23 cellular contexts compared by ENCODE assay signal in genomic region chr5:128681096-128681495, GRCh38.
A peak's percentile ranks its signal among the peaks of the same experiment; 100 is the strongest.
DNase-seq lines count a peak whose midpoint lies in the region; ATAC-seq and TF ChIP-seq lines count a peak whose summit lies in the region.
"Had no signal": no experiment of that assay in that cellular context is flagged by ENCODE, and none has a peak within 500 bp of the region (broad histone marks: within the 10 kb centered on the region; RNA-seq: fewer than 3 reads in every experiment).

No MANE protein-coding gene starts in this region.

- no peak overlapping the region for H3K27ac ChIP-seq in CD8-positive, alpha-beta T cell (ENCODE audit: low read depth, low read length)
- H3K27ac ChIP-seq: A549, GM23248, Peyer's patch had no signal

- no peaks in the 10 kb centered on the region for H3K4me1 Mint-ChIP-seq in CD8-positive, alpha-beta T cell (ENCODE audit: low read depth)
- H3K4me1 Mint-ChIP-seq: B cell, CD14-positive monocyte had no signal

- no peak overlapping the region for H3K4me3 ChIP-seq in choroid plexus epithelial cell (ENCODE audit: low read depth, low read length)
- H3K4me3 ChIP-seq in CD8-positive, alpha-beta T cell (ENCODE audit: low read depth, low read length), result no peak overlapping the region
- H3K4me3 ChIP-seq: A549, GM23248, Peyer's patch had no signal

- H3K27me3 Mint-ChIP-seq in CD8-positive, alpha-beta T cell (ENCODE audit: low read depth), result no peaks in the 10 kb centered on the region
- H3K27me3 Mint-ChIP-seq: B cell had no signal

- H3K36me3 Mint-ChIP-seq in CD8-positive, alpha-beta T cell, result no peaks in the 10 kb centered on the region
- H3K36me3 Mint-ChIP-seq: CD14-positive monocyte had no signal

- POLR2A ChIA-PET in CD8-positive, alpha-beta T cell (lab: Charles Lee), result no interaction called here

- ATAC-seq in HG03025 (IDR thresholded peaks at IDR 0.05; ENCODE audit: low FRiP score, unreplicated experiment), result no peak
- ATAC-seq in CD8-positive, alpha-beta T cell, result no peak
- ATAC-seq: A549, SK-N-SH treated with all-trans-retinoic acid at 6 μM for 48 hours had no signal

- in situ Hi-C loops in KBM-7 (cut with MboI; ENCODE audit: low pct_unique_long_range_greater_than_20kb, low sequenced_read_pairs), result loop anchor here (25.0 kb wide), 1 partner anchor 469 kb away; no protein-coding TSS in a partner anchor

- H3K4me1 ChIP-seq in CD8-positive, alpha-beta T cell (ENCODE audit: insufficient read depth, low read length), result no peaks in the 10 kb centered on the region
- H3K4me1 ChIP-seq: Peyer's patch had no signal

- no peaks in the 10 kb centered on the region for H3K9me3 ChIP-seq in CD8-positive, alpha-beta T cell (ENCODE audit: low read length)
- H3K9me3 ChIP-seq: A549, Peyer's patch had no signal

- no peak for TF ChIP-seq CTCF in choroid plexus epithelial cell (conservative IDR thresholded peaks at IDR 0.05; ENCODE audit: low read depth, low read length)
- TF ChIP-seq CTCF in CD8-positive, alpha-beta T cell (IDR thresholded peaks at IDR 0.05), result no peak

- H3K36me3 ChIP-seq in CD8-positive, alpha-beta T cell (ENCODE audit: insufficient read depth, low read length), result no peaks in the 10 kb centered on the region
- H3K36me3 ChIP-seq: Peyer's patch had no signal

- CTCF ChIA-PET in CD8-positive, alpha-beta T cell (lab: Charles Lee), result no interaction called here

- peak; percentile 18 for DNase-seq in EH (ENCODE audit: low read depth)
- peak; percentile 11 for DNase-seq in KBM-7
- DNase-seq in OCI-M1 (lab: John Stamatoyannopoulos, UW), result peak; percentile 0
- DNase-seq in choroid plexus epithelial cell (ENCODE audit: low read depth), result peak; percentile 63
- no peak for DNase-seq in CD8-positive, alpha-beta T cell
- DNase-seq in HuH-7.5 (ENCODE audit: low spot score), result no peak
- no peak for DNase-seq in retina
- DNase-seq: COR-L47, DND-41, GM23248, HCEC 1CT, MM.1S, NCI-H1105 treated with DMSO at 0.1 percent for 48 hours, NCI-H2081 treated with DMSO at 0.1 percent for 48 hours, NCI-H2171 treated with DMSO at 0.1 percent for 48 hours, NCI-H446, NCI-H526, Peyer's patch had no signal

- no peak overlapping the region for H3K4me3 Mint-ChIP-seq in CD8-positive, alpha-beta T cell
- H3K4me3 Mint-ChIP-seq: B cell, CD14-positive monocyte had no signal

- no peaks in the 10 kb centered on the region for H3K27me3 ChIP-seq in CD8-positive, alpha-beta T cell (ENCODE audit: insufficient read depth, low read length)
- H3K27me3 ChIP-seq: Peyer's patch had no signal

- intact Hi-C loops in CD8-positive, alpha-beta T cell (cut with DNase I, micrococcal nuclease), result no loop called here

- no peak overlapping the region for H3K27ac Mint-ChIP-seq in CD8-positive, alpha-beta T cell
- H3K27ac Mint-ChIP-seq: B cell, CD14-positive monocyte had no signal

- peaks cover 4% of the 10 kb centered on the region for H3K9me3 Mint-ChIP-seq in CD8-positive, alpha-beta T cell

Comparison
In these comparisons a context has a peak if more than half of its experiments do, and no peak if none do; other contexts are left out.
1. DNase-seq: peak in EH (single experiment), KBM-7 (single experiment), OCI-M1 (single experiment) and choroid plexus epithelial cell (single experiment); none in CD8-positive, alpha-beta T cell (0 of 7), HuH-7.5 (single experiment) and retina (single experiment).